8 cellular contexts compared by ENCODE assay signal in genomic region chr22:38467904-38468760, GRCh38. TPM values are rescaled to one million over a fixed set of nuclear protein-coding genes. Genes with fewer than 3 reads are reported as not detected.
DNase-seq lines count a peak whose midpoint lies in the region; ATAC-seq and TF ChIP-seq lines count a peak whose summit lies in the region.

TSS of gene KDELR3 (plus strand) at chr22:38468096. CDS start at chr22:38468234, 138 bp downstream.

- peak; percentile 48 for TF ChIP-seq CTCF in brain microvascular endothelial cell (IDR thresholded peaks at IDR 0.05; ENCODE audit: low read depth, low read length, missing control alignments)

- peaks cover 41% of the 10 kb centered on the region for H3K27me3 Mint-ChIP-seq in T-helper 17 cell

- peaks cover 7% of the 10 kb centered on the region for H3K4me1 Mint-ChIP-seq in T-helper 17 cell

- no peaks in the 10 kb centered on the region for H3K36me3 Mint-ChIP-seq in T-helper 17 cell (ENCODE audit: low read depth)

- peak; percentile 83 for DNase-seq in activated effector memory CD4-positive, alpha-beta T cell treated with anti-CD3 and anti-CD28 coated beads, Interleukin-2, amount 50 U/mL, for 16 hours
- DNase-seq in activated effector memory CD4-positive, alpha-beta T cell treated with Interleukin-2 at 50 U/mL for 16 hours, result no peak
- DNase-seq in T-helper 17 cell, result no peak
- peak; percentile 40 for DNase-seq in brain microvascular endothelial cell
- DNase-seq in iPS-NIHi7 (ENCODE audit: extremely low spot score), result peak; percentile 89
- DNase-seq in stimulated activated CD4-positive, alpha-beta T cell treated with anti-CD3 and anti-CD28 coated beads, Interleukin-12 subunit alpha, Interleukin-12 subunit beta, amount 100 ng/mL, for 4 hours, result peak; percentile 62
- DNase-seq in NCI-H2029 treated with DMSO at 0.1 percent for 48 hours (lab: John Stamatoyannopoulos, UW), result no peak
- no peak for DNase-seq in pons (ENCODE audit: low spot score)

- H3K27me3 ChIP-seq in brain microvascular endothelial cell (replicated peaks), result no peaks in the 10 kb centered on the region

- H3K9me3 ChIP-seq in T-helper 17 cell (ENCODE audit: control insufficient read depth, low read length, poor library complexity, severe bottlenecking), result no peaks in the 10 kb centered on the region

- no peaks in the 10 kb centered on the region for H3K36me3 ChIP-seq in brain microvascular endothelial cell (replicated peaks)

- peak within 1 kb of the TSS; percentile 83 for H3K27ac ChIP-seq in brain microvascular endothelial cell

- in situ Hi-C loops in brain microvascular endothelial cell (cut with HindIII; ENCODE audit: low pct_ligation_motif_present, low sequenced_read_pairs), result no loop called here

- H3K27ac Mint-ChIP-seq in T-helper 17 cell, result peak within 1 kb of the TSS; percentile 87

- peak; percentile 74 for ATAC-seq in T-helper 17 cell

- peak within 1 kb of the TSS; percentile 82 for H3K4me3 Mint-ChIP-seq in T-helper 17 cell

- peak within 1 kb of the TSS; percentile 94 for H3K4me3 ChIP-seq in brain microvascular endothelial cell (ENCODE audit: low read depth, low read length)

RNA-seq across cellular contexts. Expression of gene KDELR3, which starts in this region (rescaled TPM):
- total RNA-seq in T-helper 17 cell, result not detected

Comparison
In these comparisons a context has a peak if more than half of its experiments do, and no peak if none do; other contexts are left out.
1. DNase-seq: peak in activated effector memory CD4-positive, alpha-beta T cell treated with anti-CD3 and anti-CD28 coated beads, Interleukin-2, amount 50 U/mL, for 16 hours (single experiment), brain microvascular endothelial cell (single experiment), iPS-NIHi7 (single experiment) and stimulated activated CD4-positive, alpha-beta T cell treated with anti-CD3 and anti-CD28 coated beads, Interleukin-12 subunit alpha, Interleukin-12 subunit beta, amount 100 ng/mL, for 4 hours (single experiment); none in activated effector memory CD4-positive, alpha-beta T cell treated with Interleukin-2 at 50 U/mL for 16 hours (single experiment), T-helper 17 cell (0 of 3), NCI-H2029 treated with DMSO at 0.1 percent for 48 hours (single experiment) and pons (single experiment).
2. Peak in ATAC-seq in T-helper 17 cell; RNA of the gene not detected or under 1 TPM.